30 cellular contexts compared by ENCODE assay signal in the genomic region with DNA sequence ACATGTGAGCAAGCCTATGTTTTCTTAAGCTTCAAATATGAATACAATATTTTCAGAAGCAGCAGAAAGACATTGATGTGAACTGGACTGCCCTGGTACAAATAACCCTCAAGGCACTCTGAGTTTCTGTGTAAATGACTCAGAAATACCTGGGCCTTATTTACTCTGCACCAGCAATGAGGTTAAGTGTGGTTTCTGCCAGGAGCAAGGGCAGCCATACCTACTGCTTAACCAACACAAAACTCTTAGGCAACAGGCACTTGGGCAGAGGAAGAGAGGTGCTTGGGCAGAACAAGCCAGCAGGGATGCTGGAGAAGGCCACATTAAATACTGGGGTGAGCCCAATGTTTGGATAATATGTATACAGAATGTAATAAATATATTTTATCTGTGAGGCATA. TPM values are rescaled to one million over a fixed set of nuclear protein-coding genes. Genes with fewer than 3 reads are reported as not detected.
A peak's percentile ranks its signal among the peaks of the same experiment; 100 is the strongest.
DNase-seq lines count a peak whose midpoint lies in the region; ATAC-seq and TF ChIP-seq lines count a peak whose summit lies in the region.
"Had no signal": no experiment of that assay in that cellular context is flagged by ENCODE, and none has a peak within 500 bp of the region (broad histone marks: within the 10 kb centered on the region; RNA-seq: fewer than 3 reads in every experiment).

No MANE protein-coding gene starts in this region.

- POLR2A ChIA-PET in CD8-positive, alpha-beta memory T cell (lab: Charles Lee): no interaction called here

- no peaks in the 10 kb centered on the region for H3K4me1 Mint-ChIP-seq in CD8-positive, alpha-beta memory T cell
- H3K4me1 Mint-ChIP-seq: activated CD4-positive, alpha-beta T cell treated with anti-CD3 and anti-CD28 coated beads for 36 hours; CD4-positive, CD25-positive, alpha-beta regulatory T cell had no signal

- CTCF ChIA-PET in CD8-positive, alpha-beta memory T cell (lab: Charles Lee): no interaction called here

- no peak overlapping the region for H3K27ac ChIP-seq in lung (ENCODE audit: low read depth in 1 of 2, low read length in 1 of 2)
- no peak overlapping the region for H3K27ac ChIP-seq in CD8-positive, alpha-beta memory T cell (ENCODE audit: low read depth, low read length)
- H3K27ac ChIP-seq: A549, cardiac muscle cell, coronary artery, esophagus muscularis mucosa, Peyer's patch, psoas muscle, VCaP had no signal

- ATAC-seq in lung (ENCODE audit: insufficient read depth, low FRiP score): peak; percentile 83
- no peak for ATAC-seq in HG02884 (IDR thresholded peaks at IDR 0.05; ENCODE audit: unreplicated experiment)
- ATAC-seq: A549; activated CD4-positive, alpha-beta T cell treated with anti-CD3 and anti-CD28 coated beads for 36 hours; activated CD8-positive, alpha-beta T cell treated with anti-CD3 and anti-CD28 coated beads for 36 hours; left cardiac atrium; psoas muscle had no signal

- no peaks in the 10 kb centered on the region for H3K9me3 Mint-ChIP-seq in CD8-positive, alpha-beta memory T cell
- H3K9me3 Mint-ChIP-seq: activated CD8-positive, alpha-beta T cell treated with anti-CD3 and anti-CD28 coated beads for 36 hours; CD4-positive, CD25-positive, alpha-beta regulatory T cell; memory B cell; nephron had no signal

- DNase-seq in NCI-H510A treated with DMSO at 0.1 percent for 48 hours (lab: John Stamatoyannopoulos, UW) (peak; percentile 35), NCI-H510A (lab: John Stamatoyannopoulos, UW) (no peak), epithelial cell of esophagus (ENCODE audit: low read depth) (peak; percentile 85), lung (ENCODE audit: low spot score) (peak; percentile 70), SHP77 (lab: John Stamatoyannopoulos, UW) (no peak), NCI-H82 (lab: John Stamatoyannopoulos, UW) (no peak)
- DNase-seq in CD8-positive, alpha-beta memory T cell: no peak
- DNase-seq: activated CD4-positive, alpha-beta T cell treated with anti-CD3 and anti-CD28 coated beads for 36 hours; activated CD8-positive, alpha-beta T cell treated with anti-CD3 and anti-CD28 coated beads for 36 hours; CD4-positive, CD25-positive, alpha-beta regulatory T cell; effector memory CD4-positive, alpha-beta T cell; foreskin melanocyte; left cardiac atrium; NCI-H1092 treated with DMSO at 0.1 percent for 48 hours; NCI-H1694 treated with DMSO at 0.1 percent for 48 hours; NCI-H2171; NCI-H526; Peyer's patch; psoas muscle; stimulated activated CD4-positive, alpha-beta T cell treated with anti-CD3 and anti-CD28 coated beads, Interleukin-4, amount 100 ng/mL, for 4 hours; SW 1271 had no signal

- no peak overlapping the region for H3K4me3 ChIP-seq in epithelial cell of esophagus (ENCODE audit: low read length)
- H3K4me3 ChIP-seq in lung: no peak overlapping the region
- no peak overlapping the region for H3K4me3 ChIP-seq in CD8-positive, alpha-beta memory T cell (ENCODE audit: low read length)
- H3K4me3 ChIP-seq: A549, cardiac muscle cell, coronary artery, esophagus muscularis mucosa, Peyer's patch, psoas muscle had no signal

- H3K4me1 ChIP-seq in lung (ENCODE audit: control insufficient read depth in 2 of 2, insufficient read depth in 2 of 2, low read length in 2 of 2): peaks cover 4 to 5% of the 10 kb centered on the region in 2 donors
- no peaks in the 10 kb centered on the region for H3K4me1 ChIP-seq in CD8-positive, alpha-beta memory T cell (ENCODE audit: insufficient read depth, low read length)
- H3K4me1 ChIP-seq: A549, Peyer's patch, psoas muscle had no signal

- no peaks in the 10 kb centered on the region for H3K36me3 ChIP-seq in lung (ENCODE audit: control insufficient read depth in 2 of 2, insufficient read depth in 2 of 2, low read length in 2 of 2)
- no peaks in the 10 kb centered on the region for H3K36me3 ChIP-seq in CD8-positive, alpha-beta memory T cell (ENCODE audit: insufficient read depth, low read length)
- H3K36me3 ChIP-seq: cardiac muscle cell, esophagus muscularis mucosa, Peyer's patch had no signal

- peaks cover 0 to 1% of the 10 kb centered on the region in 2 donors for H3K9me3 ChIP-seq in lung (ENCODE audit: control insufficient read depth in 2 of 2, insufficient read depth in 1 of 2, low read length in 1 of 2)
- H3K9me3 ChIP-seq in CD8-positive, alpha-beta memory T cell (ENCODE audit: low read length): no peaks in the 10 kb centered on the region
- H3K9me3 ChIP-seq: A549, esophagus muscularis mucosa, Peyer's patch, psoas muscle had no signal

- no peaks in the 10 kb centered on the region for H3K27me3 ChIP-seq in lung (ENCODE audit: control insufficient read depth, insufficient read depth)
- no peaks in the 10 kb centered on the region for H3K27me3 ChIP-seq in CD8-positive, alpha-beta memory T cell (ENCODE audit: insufficient read depth, low read length, poor library complexity, severe bottlenecking)
- H3K27me3 ChIP-seq: cardiac muscle cell, esophagus muscularis mucosa, Peyer's patch had no signal

- TF ChIP-seq CTCF in epithelial cell of esophagus (IDR thresholded peaks at IDR 0.05; ENCODE audit: insufficient read depth, low read depth, low read length, missing control alignments) (no peak), lung (IDR thresholded peaks at IDR 0.05; ENCODE audit: control extremely low read depth, extremely low read depth) (no peak)

- H3K4me3 Mint-ChIP-seq in CD8-positive, alpha-beta memory T cell: no peak overlapping the region
- H3K4me3 Mint-ChIP-seq: activated CD4-positive, alpha-beta T cell treated with anti-CD3 and anti-CD28 coated beads for 36 hours; activated CD8-positive, alpha-beta T cell treated with anti-CD3 and anti-CD28 coated beads for 36 hours; activated naive CD8-positive, alpha-beta T cell; CD4-positive, CD25-positive, alpha-beta regulatory T cell; memory B cell; nephron had no signal

- H3K36me3 Mint-ChIP-seq in CD8-positive, alpha-beta memory T cell: no peaks in the 10 kb centered on the region
- H3K36me3 Mint-ChIP-seq: CD4-positive, CD25-positive, alpha-beta regulatory T cell; memory B cell had no signal

- no peak overlapping the region for H3K27ac Mint-ChIP-seq in CD8-positive, alpha-beta memory T cell
- H3K27ac Mint-ChIP-seq: activated CD4-positive, alpha-beta T cell treated with anti-CD3 and anti-CD28 coated beads for 36 hours; activated CD8-positive, alpha-beta T cell treated with anti-CD3 and anti-CD28 coated beads for 36 hours; activated naive CD8-positive, alpha-beta T cell; CD4-positive, CD25-positive, alpha-beta regulatory T cell; memory B cell; nephron had no signal

- peaks cover 2 to 18% of the 10 kb centered on the region in 2 donors for H3K27me3 Mint-ChIP-seq in CD8-positive, alpha-beta memory T cell
- H3K27me3 Mint-ChIP-seq: activated CD4-positive, alpha-beta T cell treated with anti-CD3 and anti-CD28 coated beads for 36 hours; activated CD8-positive, alpha-beta T cell treated with anti-CD3 and anti-CD28 coated beads for 36 hours; activated naive CD8-positive, alpha-beta T cell; memory B cell had no signal

RNA-seq across cellular contexts. Expression of gene ARL5A, which starts 29.4 kb away (rescaled TPM):
- total RNA-seq in lung: 100 to 1,000 TPM in 1 of 2 donors, 10 to 100 TPM in 1; 48.8 to 107 TPM
- polyA plus RNA-seq in lung: 10 to 100 TPM; 11.3 to 19.1 TPM
- total RNA-seq in CD8-positive, alpha-beta memory T cell: 10 to 100 TPM; 58.4 to 67.6 TPM
- polyA plus RNA-seq in CD8-positive, alpha-beta memory T cell: 73.8 TPM

Comparison
In these comparisons a context has a peak if more than half of its experiments do, and no peak if none do; other contexts are left out.
1. DNase-seq: peak in NCI-H510A treated with DMSO at 0.1 percent for 48 hours (single experiment), epithelial cell of esophagus (single experiment) and lung (single experiment); none in NCI-H510A (single experiment), SHP77 (0 of 2), NCI-H82 (single experiment) and CD8-positive, alpha-beta memory T cell (0 of 5).